8 cellular contexts compared by ENCODE assay signal in the genomic region with DNA sequence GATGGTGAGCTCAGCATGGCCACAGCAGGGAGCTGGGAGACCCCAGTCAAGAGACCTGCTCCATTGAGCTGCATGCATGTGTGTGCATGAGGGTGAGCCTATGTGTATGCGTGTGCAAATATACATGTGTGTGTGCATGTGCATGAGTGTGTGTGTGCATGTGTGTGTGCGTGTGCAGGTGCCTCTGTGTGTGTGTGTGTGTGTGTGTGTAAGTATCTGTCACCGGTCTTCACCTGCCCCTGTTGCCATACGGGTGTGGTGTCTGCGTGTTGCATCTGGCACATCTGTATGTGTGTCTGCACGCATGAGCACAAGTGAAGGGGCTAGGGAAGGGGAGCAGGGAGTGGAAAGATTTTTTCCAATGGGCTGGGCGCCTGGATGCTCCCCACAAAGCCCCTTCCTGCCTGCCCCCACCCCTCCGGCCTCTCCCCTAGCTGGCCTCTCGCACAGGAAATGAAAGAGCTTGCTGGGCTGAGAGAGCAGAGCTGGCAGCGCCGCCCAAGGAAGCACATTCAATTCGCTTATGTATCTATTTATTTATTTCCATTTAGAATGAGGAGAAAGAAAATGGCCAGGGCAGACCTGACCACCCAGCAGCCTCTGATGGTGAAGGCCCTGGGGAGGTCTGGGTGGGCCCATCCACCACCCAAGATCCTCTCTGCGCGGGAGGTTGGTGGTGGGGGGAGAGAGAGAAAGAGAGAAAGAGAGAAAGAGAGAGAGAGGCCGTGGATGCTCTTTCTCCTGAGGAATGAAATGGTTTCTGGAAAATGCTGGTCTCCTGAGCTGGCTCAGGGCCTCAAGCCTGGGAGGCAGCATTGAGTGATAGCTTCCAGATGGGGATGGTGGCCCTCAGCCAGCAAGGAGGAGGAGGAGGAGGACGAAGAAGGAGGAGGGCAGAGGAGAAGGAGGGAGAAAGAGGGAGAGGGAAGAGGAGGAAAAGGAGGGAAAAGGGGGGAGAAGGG.
A peak's percentile ranks its signal among the peaks of the same experiment; 100 is the strongest.
DNase-seq lines count a peak whose midpoint lies in the region; ATAC-seq, FAIRE-seq and TF ChIP-seq lines count a peak whose summit lies in the region.

No MANE protein-coding gene starts in this region.

- no peak for TF ChIP-seq CTCF in GM10266 (IDR thresholded peaks at IDR 0.05; ENCODE audit: control insufficient read depth, insufficient read depth, low read depth, missing control alignments)

- H3K27me3 Mint-ChIP-seq in activated naive CD8-positive, alpha-beta T cell treated with anti-CD3 and anti-CD28 coated beads, Interleukin-2, amount 50 U/mL, for 24 hours = no peaks in the 10 kb centered on the region
- H3K27me3 Mint-ChIP-seq in stimulated activated naive CD8-positive, alpha-beta T cell treated with anti-CD3 and anti-CD28 coated beads, Interleukin-15, amount 100 ng/mL, for 72 hours = no peaks in the 10 kb centered on the region

- H3K27ac Mint-ChIP-seq in activated naive CD8-positive, alpha-beta T cell treated with anti-CD3 and anti-CD28 coated beads, Interleukin-2, amount 50 U/mL, for 24 hours = peak overlapping the region; percentile 86
- peak overlapping the region; percentile 96 to 97 for H3K27ac Mint-ChIP-seq in stimulated activated naive CD8-positive, alpha-beta T cell treated with anti-CD3 and anti-CD28 coated beads, Interleukin-15, amount 100 ng/mL, for 72 hours

- peaks cover 38% of the 10 kb centered on the region for H3K4me1 Mint-ChIP-seq in activated naive CD8-positive, alpha-beta T cell treated with anti-CD3 and anti-CD28 coated beads, Interleukin-2, amount 50 U/mL, for 24 hours
- peaks cover 72% of the 10 kb centered on the region for H3K4me1 Mint-ChIP-seq in stimulated activated naive CD8-positive, alpha-beta T cell treated with anti-CD3 and anti-CD28 coated beads, Interleukin-15, amount 100 ng/mL, for 72 hours

- no peak for DNase-seq in HTR-8/SVneo (ENCODE audit: insufficient read length, low spot score)
- peak; percentile 27 for DNase-seq in activated naive CD8-positive, alpha-beta T cell treated with anti-CD3 and anti-CD28 coated beads, Interleukin-2, amount 50 U/mL, for 24 hours
- DNase-seq in islet precursor cell = peak; percentile 41
- peak; percentile 29 to 38 for DNase-seq in stimulated activated naive CD8-positive, alpha-beta T cell treated with anti-CD3 and anti-CD28 coated beads, Interleukin-15, amount 100 ng/mL, for 72 hours
- no peak for DNase-seq in GM10266 (ENCODE audit: extremely low spot score)
- no peak for DNase-seq in NCI-H2107 treated with DMSO at 0.1 percent for 48 hours (lab: John Stamatoyannopoulos, UW; ENCODE audit: unreplicated experiment)
- DNase-seq in hippocampal formation (lab: John Stamatoyannopoulos, UW) = no peak
- no peak for DNase-seq in SW 1271 (lab: John Stamatoyannopoulos, UW)

- H3K9me3 Mint-ChIP-seq in activated naive CD8-positive, alpha-beta T cell treated with anti-CD3 and anti-CD28 coated beads, Interleukin-2, amount 50 U/mL, for 24 hours = no peaks in the 10 kb centered on the region
- H3K9me3 Mint-ChIP-seq in stimulated activated naive CD8-positive, alpha-beta T cell treated with anti-CD3 and anti-CD28 coated beads, Interleukin-15, amount 100 ng/mL, for 72 hours = no peaks in the 10 kb centered on the region

- no peak for ATAC-seq in activated naive CD8-positive, alpha-beta T cell treated with anti-CD3 and anti-CD28 coated beads, Interleukin-2, amount 50 U/mL, for 24 hours
- no peak for ATAC-seq in stimulated activated naive CD8-positive, alpha-beta T cell treated with anti-CD3 and anti-CD28 coated beads, Interleukin-15, amount 100 ng/mL, for 72 hours

- H3K36me3 Mint-ChIP-seq in activated naive CD8-positive, alpha-beta T cell treated with anti-CD3 and anti-CD28 coated beads, Interleukin-2, amount 50 U/mL, for 24 hours (ENCODE audit: low read depth) = no peaks in the 10 kb centered on the region

- peak; percentile 78 for FAIRE-seq in HTR-8/SVneo (lab: Jason Lieb, UNC)

- peak overlapping the region; percentile 68 for H3K4me3 Mint-ChIP-seq in activated naive CD8-positive, alpha-beta T cell treated with anti-CD3 and anti-CD28 coated beads, Interleukin-2, amount 50 U/mL, for 24 hours
- peak overlapping the region; percentile 71 to 97 for H3K4me3 Mint-ChIP-seq in stimulated activated naive CD8-positive, alpha-beta T cell treated with anti-CD3 and anti-CD28 coated beads, Interleukin-15, amount 100 ng/mL, for 72 hours

Comparison
In these comparisons a context has a peak if more than half of its experiments do, and no peak if none do; other contexts are left out.
1. DNase-seq: peak in activated naive CD8-positive, alpha-beta T cell treated with anti-CD3 and anti-CD28 coated beads, Interleukin-2, amount 50 U/mL, for 24 hours (single experiment), islet precursor cell (single experiment) and stimulated activated naive CD8-positive, alpha-beta T cell treated with anti-CD3 and anti-CD28 coated beads, Interleukin-15, amount 100 ng/mL, for 72 hours (2 of 2); none in HTR-8/SVneo (single experiment), GM10266 (single experiment), NCI-H2107 treated with DMSO at 0.1 percent for 48 hours (single experiment), hippocampal formation (0 of 2) and SW 1271 (0 of 2).